Comparison of ENCODE assay signal across 18 cellular contexts in the genomic region with DNA sequence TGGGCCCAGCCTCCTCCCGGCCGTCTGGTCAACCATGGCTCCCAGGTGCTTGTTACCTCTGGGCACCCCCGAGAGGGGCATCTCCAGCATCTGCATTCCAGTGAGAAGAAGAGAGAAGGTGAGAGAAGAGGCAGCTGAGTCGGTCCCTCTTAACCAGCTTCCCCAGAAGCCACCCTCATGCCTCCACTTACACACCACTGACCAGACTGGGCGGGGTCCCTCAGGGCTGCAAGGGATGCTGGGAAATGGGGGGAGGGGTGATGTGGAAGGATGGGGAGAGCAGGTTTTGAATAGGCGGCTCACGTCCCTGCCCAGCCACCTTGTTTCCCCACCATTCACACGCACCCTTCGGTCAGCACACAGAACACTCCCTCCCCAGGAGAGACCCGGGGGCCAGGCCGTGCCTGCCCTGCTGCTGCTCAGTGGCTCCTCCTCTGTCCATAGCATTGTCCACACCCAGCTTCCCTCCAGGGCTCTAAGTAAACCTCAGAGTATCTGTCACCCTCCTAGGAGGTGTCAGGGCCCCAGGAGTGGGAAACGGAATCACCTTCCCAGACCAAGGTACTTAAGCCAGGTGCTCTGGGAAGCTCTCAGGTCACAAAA. TPM values are rescaled to one million over a fixed set of nuclear protein-coding genes. Genes with fewer than 3 reads are reported as not detected.
DNase-seq lines count a peak whose midpoint lies in the region; ATAC-seq and TF ChIP-seq lines count a peak whose summit lies in the region.
"Had no signal": no experiment of that assay in that cellular context is flagged by ENCODE, and none has a peak within 500 bp of the region (broad histone marks: within the 10 kb centered on the region; RNA-seq: fewer than 3 reads in every experiment).

No MANE protein-coding gene starts in this region.

- POLR2A ChIA-PET in AG04450 (lab: Yijun Ruan, JAX), result no interaction called here

- H3K27me3 ChIP-seq in AG04450 (ENCODE audit: control insufficient read depth, insufficient read depth, low read length), result no peaks in the 10 kb centered on the region
- H3K27me3 ChIP-seq: BLaER1 had no signal

- H3K9me3 ChIP-seq in AG04450 (ENCODE audit: control insufficient read depth, insufficient read depth, low read length), result no peaks in the 10 kb centered on the region
- H3K9me3 ChIP-seq in mucosa of descending colon, result no peaks in the 10 kb centered on the region
- H3K9me3 ChIP-seq: BLaER1 had no signal

- no peaks in the 10 kb centered on the region for H3K4me1 ChIP-seq in mucosa of descending colon (ENCODE audit: low read depth)

- TF ChIP-seq CTCF in AG04450 (IDR thresholded peaks at IDR 0.05; ENCODE audit: low read depth, low read length) (0 out of 2 replicates have a peak, but pooled peaks have one; percentile 3), choroid plexus epithelial cell (conservative IDR thresholded peaks at IDR 0.05; ENCODE audit: low read depth, low read length) (peak; percentile 13), mucosa of descending colon (IDR thresholded peaks at IDR 0.05) (no peak)

- DNase-seq in AG04450 (ENCODE audit: low read depth, low spot score) (no peak), NCI-H69 (lab: John Stamatoyannopoulos, UW) (peak; percentile 6), choroid plexus epithelial cell (ENCODE audit: low read depth) (no peak), mucosa of descending colon (no peak), NOMO-1 treated with DMSO at 0.1 percent for 48 hours (lab: John Stamatoyannopoulos, UW; ENCODE audit: unreplicated experiment) (no peak)
- no peak for DNase-seq in stimulated activated naive CD4-positive, alpha-beta T cell (lab: John Stamatoyannopoulos, UW)
- DNase-seq: CD4-positive, alpha-beta memory T cell; DMS53; EL; KBM-7; NCI-H1105 treated with DMSO at 0.1 percent for 48 hours; NCI-H1694; NCI-H2081 treated with DMSO at 0.1 percent for 48 hours; NCI-H446 treated with DMSO at 0.1 percent for 48 hours had no signal

- CTCF ChIA-PET in AG04450 (lab: Charles Lee), result interaction anchor here (0.9 kb wide), 1 partner anchor 9 kb away, joined by 4 read pairs; no protein-coding TSS in a partner anchor

- H3K4me3 ChIP-seq in AG04450 (ENCODE audit: low read depth, low read length), result no peak overlapping the region
- no peak overlapping the region for H3K4me3 ChIP-seq in choroid plexus epithelial cell (ENCODE audit: low read depth, low read length)
- H3K4me3 ChIP-seq in mucosa of descending colon, result no peak overlapping the region
- H3K4me3 ChIP-seq: BLaER1, GM12878 had no signal

- ATAC-seq in mucosa of descending colon (peak; percentile 31), GM21515 (IDR thresholded peaks at IDR 0.05; ENCODE audit: unreplicated experiment) (no peak)
- ATAC-seq: GM12878, Right ventricle myocardium inferior had no signal

- intact Hi-C loops in mucosa of descending colon (cut with DNase I, micrococcal nuclease), result no loop called here

- no peak overlapping the region for H3K27ac ChIP-seq in AG04450 (ENCODE audit: low read depth, low read length)
- H3K27ac ChIP-seq: BLaER1 had no signal

- no peaks in the 10 kb centered on the region for H3K36me3 ChIP-seq in mucosa of descending colon (ENCODE audit: low read depth)

RNA-seq across cellular contexts. Expression of a gene that starts 34.7 kb away (rescaled TPM):
- not detected in 2 replicates for polyA plus RNA-seq in AG04450 (2011; rRNA removed)
- polyA minus RNA-seq in AG04450 (2011; rRNA and poly(A)+ RNA removed), result not detected in 2 replicates
- total RNA-seq in mucosa of descending colon, result not detected
- total RNA-seq: CD4-positive, alpha-beta memory T cell; GM12878; Right ventricle myocardium inferior had no signal
- polyA plus RNA-seq: CD4-positive, alpha-beta memory T cell; GM12878 had no signal
